ENCODE assay signal across 10 cellular contexts in genomic region chr17:80826346-80826954, GRCh38.
DNase-seq lines count a peak whose midpoint lies in the region; ATAC-seq, FAIRE-seq and TF ChIP-seq lines count a peak whose summit lies in the region.
"Had no signal": no experiment of that assay in that cellular context is flagged by ENCODE, and none has a peak within 500 bp of the region (broad histone marks: within the 10 kb centered on the region; RNA-seq: fewer than 3 reads in every experiment).

No MANE protein-coding gene starts in this region.

- no peak overlapping the region for H3K9ac ChIP-seq in HepG2 (ENCODE audit: insufficient read depth, low read depth, low read length)

- DNase-seq in activated naive CD4-positive, alpha-beta T cell (lab: John Stamatoyannopoulos, UW): no peak
- DNase-seq in adrenal gland (peak in 1 of 7 donors; percentile 12), HepG2 (ENCODE audit: low spot score) (no peak), thoracic aorta (ENCODE audit: low spot score) (no peak), NCI-H146 (lab: John Stamatoyannopoulos, UW) (no peak)
- DNase-seq: CD4-positive, CD25-positive, alpha-beta regulatory T cell; small intestine had no signal

- H3K27ac ChIP-seq in adrenal gland (peak overlapping the region in 4 of 5 donors; percentile 33 to 90 (median 66)), HepG2 (ENCODE audit: extremely low read length, insufficient read depth, low read length) (no peak overlapping the region), thoracic aorta (peak overlapping the region; percentile 32 to 65)

- H3K4me1 Mint-ChIP-seq in activated naive CD4-positive, alpha-beta T cell treated with anti-CD3 and anti-CD28 coated beads, Interleukin-2, amount 50 U/mL, for 24 hours: peaks cover 27% of the 10 kb centered on the region

- H3K27me3 ChIP-seq in adrenal gland (no peaks in the 10 kb centered on the region), HepG2 (ENCODE audit: control insufficient read depth in 1 of 2, insufficient read depth in 2 of 2, low read length in 2 of 2) (no peaks in the 10 kb centered on the region), thoracic aorta (replicated peaks; ENCODE audit: insufficient read depth) (no peaks in the 10 kb centered on the region)

- no peak for TF ChIP-seq CTCF in adrenal gland (IDR thresholded peaks at IDR 0.05)
- no peak for TF ChIP-seq CTCF in HepG2 (CRISPR knock-in tag; IDR thresholded peaks at IDR 0.05)
- TF ChIP-seq CTCF in thoracic aorta (IDR thresholded peaks at IDR 0.05): no peak

- in situ Hi-C loops in HepG2 (cut with HindIII; ENCODE audit: extremely low pct_ligation_motif_present, low pct_unique_long_range_greater_than_20kb): no loop called here

- 35 to 87% (median 81%) methylated on average over 5 to 23 of the region's 23 CpGs for WGBS in adrenal gland, 4 donors
- WGBS in HepG2 (ENCODE audit: low lambda C conversion rate): 98% methylated on average over 18 of the region's 23 CpGs

- CTCF ChIA-PET in HepG2 (lab: Yijun Ruan, JAX; ENCODE audit: low intra/inter-chr PET ratio, low total read pairs): no interaction called here

- POLR2A ChIA-PET in HepG2 (lab: Yijun Ruan, JAX): no interaction called here

- TF ChIP-seq POLR2A in adrenal gland (IDR thresholded peaks at IDR 0.05): no peak
- TF ChIP-seq POLR2A in HepG2 (IDR thresholded peaks at IDR 0.05; ENCODE audit: insufficient read depth in 1 of 2, low read depth in 2 of 2, low read length in 2 of 2): no peak

- TF ChIP-seq RAD21 in HepG2 (CRISPR knock-in tag; IDR thresholded peaks at IDR 0.05): no peak

- BruUV-seq in HepG2 (replicated peaks; lab: Mats Ljungman, UMichigan): no TSS peak

- intact Hi-C loops in adrenal gland (cut with DNase I) (no loop called here), HepG2 (cut with micrococcal nuclease; ENCODE audit: unreplicated experiment) (no loop called here)

- H3K4me1 ChIP-seq in adrenal gland (replicated peaks in 1 of 2) (peaks cover 0 to 10% of the 10 kb centered on the region in 2 donors), HepG2 (ENCODE audit: insufficient read depth, low read length) (no peaks in the 10 kb centered on the region), thoracic aorta (ENCODE audit: control insufficient read depth in 1 of 2, low read depth in 2 of 2) (peaks cover 10 to 17% of the 10 kb centered on the region in 2 donors)

- peak overlapping the region; percentile 35 for H3K27ac Mint-ChIP-seq in activated naive CD4-positive, alpha-beta T cell treated with anti-CD3 and anti-CD28 coated beads, Interleukin-2, amount 50 U/mL, for 24 hours

- H3K79me2 ChIP-seq in HepG2 (ENCODE audit: insufficient read depth, low read length): no peaks in the 10 kb centered on the region

- H3K9me3 Mint-ChIP-seq in activated naive CD4-positive, alpha-beta T cell treated with anti-CD3 and anti-CD28 coated beads, Interleukin-2, amount 50 U/mL, for 24 hours: no peaks in the 10 kb centered on the region
- H3K9me3 Mint-ChIP-seq: CD4-positive, CD25-positive, alpha-beta regulatory T cell had no signal

- no peaks in the 10 kb centered on the region for H4K20me1 ChIP-seq in HepG2 (ENCODE audit: insufficient read depth, low read length)

- H3K36me3 ChIP-seq in adrenal gland (replicated peaks in 1 of 2) (no peaks in the 10 kb centered on the region), HepG2 (replicated peaks in 1 of 2; ENCODE audit: control insufficient read depth in 1 of 2, insufficient read depth in 2 of 2, low read length in 2 of 2) (peaks cover 30 to 58% of the 10 kb centered on the region in 2 experiments), thoracic aorta (no peaks in the 10 kb centered on the region)

- H3K4me3 Mint-ChIP-seq in activated naive CD4-positive, alpha-beta T cell treated with anti-CD3 and anti-CD28 coated beads, Interleukin-2, amount 50 U/mL, for 24 hours: no peak overlapping the region
- H3K4me3 Mint-ChIP-seq: CD4-positive, CD25-positive, alpha-beta regulatory T cell had no signal

- TF ChIP-seq EP300 in HepG2 (IDR thresholded peaks at IDR 0.05; ENCODE audit: low read depth in 2 of 2, low read length in 2 of 2) (no peak), HepG2 (CRISPR knock-in tag; IDR thresholded peaks at IDR 0.05; ENCODE audit: borderline replicate concordance) (no peak)

- no peaks in the 10 kb centered on the region for H3K27me3 Mint-ChIP-seq in activated naive CD4-positive, alpha-beta T cell treated with anti-CD3 and anti-CD28 coated beads, Interleukin-2, amount 50 U/mL, for 24 hours
- H3K27me3 Mint-ChIP-seq: CD4-positive, CD25-positive, alpha-beta regulatory T cell had no signal

- H3K9me3 ChIP-seq in adrenal gland (replicated peaks in 1 of 3) (no peaks in the 10 kb centered on the region), HepG2 (ENCODE audit: low read length) (no peaks in the 10 kb centered on the region), thoracic aorta (no peaks in the 10 kb centered on the region)

- H3K4me3 ChIP-seq in adrenal gland: no peak overlapping the region
- no peak overlapping the region for H3K4me3 ChIP-seq in HepG2 (replicated peaks in 1 of 3; ENCODE audit: insufficient read depth in 1 of 3, low read depth in 2 of 3, low read length in 3 of 3)
- peak overlapping the region; percentile 22 for H3K4me3 ChIP-seq in thoracic aorta

- no peak overlapping the region for H2AFZ ChIP-seq in HepG2 (ENCODE audit: low read length)

- FAIRE-seq in HepG2 (lab: Jason Lieb, UNC): no peak
- FAIRE-seq: small intestine had no signal

- ATAC-seq in HepG2 (no peak), thoracic aorta (ENCODE audit: insufficient number of reproducible peaks, low FRiP score, low read depth) (no peak), HG02678 (IDR thresholded peaks at IDR 0.05; ENCODE audit: unreplicated experiment) (no peak), GM21619 (IDR thresholded peaks at IDR 0.05; ENCODE audit: unreplicated experiment) (no peak)

- peaks cover 16% of the 10 kb centered on the region for H3K36me3 Mint-ChIP-seq in activated naive CD4-positive, alpha-beta T cell treated with anti-CD3 and anti-CD28 coated beads, Interleukin-2, amount 50 U/mL, for 24 hours

- H3K4me2 ChIP-seq in HepG2 (ENCODE audit: low read depth, low read length): no peak overlapping the region

TF ChIP-seq in HepG2, 621 proteins besides CTCF, POLR2A, EP300 and RAD21 (continues in another document):
- TF ChIP-seq HNF4G (IDR thresholded peaks at IDR 0.05; ENCODE audit: borderline replicate concordance, low read depth, low read length) (no peak), HNF4G (CRISPR knock-in tag; IDR thresholded peaks at IDR 0.05; ENCODE audit: borderline replicate concordance, low read depth) (no peak), RXRA (CRISPR knock-in tag; IDR thresholded peaks at IDR 0.05) (0 out of 2 replicates have a peak, but pooled peaks have one; percentile 13), TGIF2 (CRISPR knock-in tag; IDR thresholded peaks at IDR 0.05) (no peak), ZNF33A (CRISPR knock-in tag; IDR thresholded peaks at IDR 0.05; ENCODE audit: borderline replicate concordance) (no peak), ZNF446 (CRISPR knock-in tag; IDR thresholded peaks at IDR 0.05) (no peak)
- TF ChIP-seq, protein P1, sequence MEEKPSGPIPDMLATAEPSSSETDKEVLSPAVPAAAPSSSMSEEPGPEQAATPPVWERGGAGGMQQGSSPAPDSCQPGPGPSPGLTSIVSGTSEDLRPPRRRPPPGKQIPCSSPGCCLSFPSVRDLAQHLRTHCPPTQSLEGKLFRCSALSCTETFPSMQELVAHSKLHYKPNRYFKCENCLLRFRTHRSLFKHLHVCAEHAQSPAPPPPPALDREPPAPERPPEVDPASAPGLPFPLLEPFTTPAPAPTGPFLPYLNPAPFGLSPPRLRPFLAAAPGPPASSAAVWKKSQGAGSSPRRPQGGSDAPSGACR (CRISPR knock-in tag; IDR thresholded peaks at IDR 0.05): no peak
- TF ChIP-seq, protein P2, sequence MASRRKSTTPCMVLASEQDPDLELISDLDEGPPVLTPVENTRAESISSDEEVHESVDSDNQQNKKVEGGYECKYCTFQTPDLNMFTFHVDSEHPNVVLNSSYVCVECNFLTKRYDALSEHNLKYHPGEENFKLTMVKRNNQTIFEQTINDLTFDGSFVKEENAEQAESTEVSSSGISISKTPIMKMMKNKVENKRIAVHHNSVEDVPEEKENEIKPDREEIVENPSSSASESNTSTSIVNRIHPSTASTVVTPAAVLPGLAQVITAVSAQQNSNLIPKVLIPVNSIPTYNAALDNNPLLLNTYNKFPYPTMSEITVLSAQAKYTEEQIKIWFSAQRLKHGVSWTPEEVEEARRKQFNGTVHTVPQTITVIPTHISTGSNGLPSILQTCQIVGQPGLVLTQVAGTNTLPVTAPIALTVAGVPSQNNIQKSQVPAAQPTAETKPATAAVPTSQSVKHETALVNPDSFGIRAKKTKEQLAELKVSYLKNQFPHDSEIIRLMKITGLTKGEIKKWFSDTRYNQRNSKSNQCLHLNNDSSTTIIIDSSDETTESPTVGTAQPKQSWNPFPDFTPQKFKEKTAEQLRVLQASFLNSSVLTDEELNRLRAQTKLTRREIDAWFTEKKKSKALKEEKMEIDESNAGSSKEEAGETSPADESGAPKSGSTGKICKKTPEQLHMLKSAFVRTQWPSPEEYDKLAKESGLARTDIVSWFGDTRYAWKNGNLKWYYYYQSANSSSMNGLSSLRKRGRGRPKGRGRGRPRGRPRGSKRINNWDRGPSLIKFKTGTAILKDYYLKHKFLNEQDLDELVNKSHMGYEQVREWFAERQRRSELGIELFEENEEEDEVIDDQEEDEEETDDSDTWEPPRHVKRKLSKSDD (CRISPR knock-in tag; IDR thresholded peaks at IDR 0.05; ENCODE audit: low read depth): no peak
- TF ChIP-seq, protein P3, sequence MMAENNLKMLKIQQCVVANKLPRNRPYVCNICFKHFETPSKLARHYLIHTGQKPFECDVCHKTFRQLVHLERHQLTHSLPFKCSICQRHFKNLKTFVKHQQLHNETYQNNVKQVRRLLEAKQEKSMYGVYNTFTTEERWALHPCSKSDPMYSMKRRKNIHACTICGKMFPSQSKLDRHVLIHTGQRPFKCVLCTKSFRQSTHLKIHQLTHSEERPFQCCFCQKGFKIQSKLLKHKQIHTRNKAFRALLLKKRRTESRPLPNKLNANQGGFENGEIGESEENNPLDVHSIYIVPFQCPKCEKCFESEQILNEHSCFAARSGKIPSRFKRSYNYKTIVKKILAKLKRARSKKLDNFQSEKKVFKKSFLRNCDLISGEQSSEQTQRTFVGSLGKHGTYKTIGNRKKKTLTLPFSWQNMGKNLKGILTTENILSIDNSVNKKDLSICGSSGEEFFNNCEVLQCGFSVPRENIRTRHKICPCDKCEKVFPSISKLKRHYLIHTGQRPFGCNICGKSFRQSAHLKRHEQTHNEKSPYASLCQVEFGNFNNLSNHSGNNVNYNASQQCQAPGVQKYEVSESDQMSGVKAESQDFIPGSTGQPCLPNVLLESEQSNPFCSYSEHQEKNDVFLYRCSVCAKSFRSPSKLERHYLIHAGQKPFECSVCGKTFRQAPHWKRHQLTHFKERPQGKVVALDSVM (CRISPR knock-in tag; IDR thresholded peaks at IDR 0.05): no peak
